28 cellular contexts compared by ENCODE assay signal in genomic region chr13:46747031-46747820, GRCh38.
"Had no signal": no experiment of that assay in that cellular context is flagged by ENCODE, and none has a peak within 500 bp of the region (broad histone marks: within the 10 kb centered on the region; RNA-seq: fewer than 3 reads in every experiment).

No MANE protein-coding gene starts in this region.

- H3K36me3 ChIP-seq: colonic mucosa had no signal

- DNase-seq: colonic mucosa; effector CD8-positive, alpha-beta T cell; endodermal cell; foreskin fibroblast; heart left ventricle; kidney; natural killer cell; spleen; stimulated activated CD4-positive, alpha-beta T cell treated with anti-CD3 and anti-CD28 coated beads, Interleukin-4, amount 100 ng/mL, for 4 hours; stimulated activated naive CD8-positive, alpha-beta T cell treated with anti-CD3 and anti-CD28 coated beads, Interleukin-15, Interleukin-2, amounts not matched to agents 100 U/mL and 50 U/mL, for 24 hours; substantia nigra; testis; transverse colon had no signal

- H3K4me3 Mint-ChIP-seq: dendritic cell treated with granulocyte-macrophage colony-stimulating factor and Interleukin-4, amounts not matched to agents 40 ng/mL and 50 ng/mL, for 4 days; endodermal cell; memory B cell; natural killer cell; neural crest cell; stimulated activated memory B cell treated with anti-CD40 and anti-IgM and Interleukin-4, amounts not matched to agents 10 μg/mL and 1 μg/mL and 100 μg/mL, for 72 hours had no signal

- ATAC-seq: esophagus mucosa; gastroesophageal sphincter; heart left ventricle; left lobe of liver; natural killer cell; stimulated activated memory B cell treated with anti-CD40 and anti-IgM and Interleukin-4, amounts not matched to agents 10 μg/mL and 1 μg/mL and 100 μg/mL, for 72 hours; stimulated activated naive CD8-positive, alpha-beta T cell treated with anti-CD3 and anti-CD28 coated beads, Interleukin-15, Interleukin-2, amounts not matched to agents 100 U/mL and 50 U/mL, for 24 hours had no signal

- H3K27ac ChIP-seq: colonic mucosa, epithelial cell of prostate, gastroesophageal sphincter, heart left ventricle, hepatocyte, parathyroid adenoma, right atrium auricular region, skin epidermis, spleen, testis, transverse colon, vagina had no signal

- H3K9me3 Mint-ChIP-seq: dendritic cell treated with granulocyte-macrophage colony-stimulating factor and Interleukin-4, amounts not matched to agents 40 ng/mL and 50 ng/mL, for 4 days; endodermal cell; memory B cell; natural killer cell; stimulated activated memory B cell treated with anti-CD40 and anti-IgM and Interleukin-4, amounts not matched to agents 10 μg/mL and 1 μg/mL and 100 μg/mL, for 72 hours had no signal

- H3K9ac ChIP-seq: parathyroid adenoma had no signal

- H3K4me1 ChIP-seq: colonic mucosa, gastroesophageal sphincter, parathyroid adenoma, right atrium auricular region, testis, vagina had no signal

- H3K27me3 Mint-ChIP-seq: memory B cell; progenitor cell of endocrine pancreas; stimulated activated memory B cell treated with anti-CD40 and anti-IgM and Interleukin-4, amounts not matched to agents 10 μg/mL and 1 μg/mL and 100 μg/mL, for 72 hours had no signal

- H3K4me3 ChIP-seq: colonic mucosa, gastroesophageal sphincter, heart left ventricle, hepatocyte, lung, right atrium auricular region, skin epidermis, spleen, testis, transverse colon, vagina had no signal

- H3K27me3 ChIP-seq: colonic mucosa, gastroesophageal sphincter, heart left ventricle, hepatocyte, right atrium auricular region, spleen, testis, transverse colon, vagina had no signal

- H3K4me2 ChIP-seq: hepatocyte had no signal

- H3K9me3 ChIP-seq: colonic mucosa, gastroesophageal sphincter, heart left ventricle, right atrium auricular region, spleen, testis, transverse colon, vagina had no signal

- H3K4me1 Mint-ChIP-seq: endodermal cell had no signal
